In genomic region chr3:69250014-69250413, GRCh38 we compare ENCODE assay signal across 1 cellular context.
TF ChIP-seq lines count a peak whose summit lies in the region.

No MANE protein-coding gene starts in this region.

TF ChIP-seq in HEK293, 187 proteins besides CTCF, POLR2A, EP300 and RAD21 (continued from another document and continues in another):
- TF ChIP-seq SP3 (tag by site-specific recombination; IDR thresholded peaks at IDR 0.05) (peak; percentile 42), ZNF629 (tag by site-specific recombination; IDR thresholded peaks at IDR 0.05) (peak; percentile 90), ZNF544 (tag by site-specific recombination; IDR thresholded peaks at IDR 0.05) (no peak), MYNN (tag by site-specific recombination; IDR thresholded peaks at IDR 0.05; ENCODE audit: borderline replicate concordance) (peak; percentile 54; the same call in 1 of the 2 replicates), ZNF768 (tag by site-specific recombination; IDR thresholded peaks at IDR 0.05) (no peak), ZNF223 (tag by site-specific recombination; IDR thresholded peaks at IDR 0.05) (no peak), ZNF174 (tag by site-specific recombination; IDR thresholded peaks at IDR 0.05) (no peak), ZFP41 (tag by site-specific recombination; IDR thresholded peaks at IDR 0.05; ENCODE audit: borderline replicate concordance) (no peak), ZNF23 (tag by site-specific recombination; IDR thresholded peaks at IDR 0.05; ENCODE audit: borderline replicate concordance) (no peak), MZF1 (tag by site-specific recombination; IDR thresholded peaks at IDR 0.05; ENCODE audit: borderline replicate concordance) (no peak; the same call in 1 of the 2 replicates), MEIS1 (CRISPR knock-in tag; IDR thresholded peaks at IDR 0.05; ENCODE audit: borderline replicate concordance) (no peak), ZNF341 (tag by site-specific recombination; IDR thresholded peaks at IDR 0.05; ENCODE audit: low read depth) (no peak), ZNF214 (tag by site-specific recombination; IDR thresholded peaks at IDR 0.05; ENCODE audit: borderline replicate concordance) (no peak), ZNF362 (tag by site-specific recombination; IDR thresholded peaks at IDR 0.05) (no peak), WT1 (tag by site-specific recombination; IDR thresholded peaks at IDR 0.05) (peak; percentile 66), ZNF785 (tag by site-specific recombination; IDR thresholded peaks at IDR 0.05) (0 out of 2 replicates have a peak, but pooled peaks have one; percentile 54), ZSCAN5A (tag by site-specific recombination; IDR thresholded peaks at IDR 0.05) (peak; percentile 82; the same call in 1 of the 2 replicates), ZNF776 (tag by site-specific recombination; IDR thresholded peaks at IDR 0.05; ENCODE audit: borderline replicate concordance) (no peak), ZBTB21 (tag by site-specific recombination; IDR thresholded peaks at IDR 0.05) (peak; percentile 76), ZNF670 (tag by site-specific recombination; IDR thresholded peaks at IDR 0.05; ENCODE audit: low read depth) (no peak), ZNF138 (tag by site-specific recombination; IDR thresholded peaks at IDR 0.05; ENCODE audit: borderline replicate concordance) (no peak), ZNF292 (tag by site-specific recombination; IDR thresholded peaks at IDR 0.05; ENCODE audit: borderline replicate concordance, low read depth) (no peak), ZSCAN16 (tag by site-specific recombination; IDR thresholded peaks at IDR 0.05) (no peak), SCRT1 (tag by site-specific recombination; IDR thresholded peaks at IDR 0.05; ENCODE audit: borderline replicate concordance) (peak; percentile 84; the same call in 1 of the 2 replicates), ZNF146 (tag by site-specific recombination; IDR thresholded peaks at IDR 0.05) (peak; percentile 9; the same call in 1 of the 2 replicates), PRDM1 (tag by site-specific recombination; IDR thresholded peaks at IDR 0.05) (peak; percentile 87), ZNF677 (tag by site-specific recombination; IDR thresholded peaks at IDR 0.05) (no peak), ZNF48 (tag by site-specific recombination; IDR thresholded peaks at IDR 0.05) (no peak), ZNF561 (tag by site-specific recombination; IDR thresholded peaks at IDR 0.05; ENCODE audit: borderline replicate concordance) (no peak), OSR2 (tag by site-specific recombination; IDR thresholded peaks at IDR 0.05) (no peak), PRDM6 (tag by site-specific recombination; IDR thresholded peaks at IDR 0.05) (peak; percentile 22; the same call in 1 of the 2 replicates), YY2 (tag by site-specific recombination; IDR thresholded peaks at IDR 0.05) (no peak), ZNF335 (tag by site-specific recombination; conservative IDR thresholded peaks at IDR 0.05) (peak; percentile 39), SP2 (tag by site-specific recombination; IDR thresholded peaks at IDR 0.05) (no peak), SALL2 (tag by site-specific recombination; IDR thresholded peaks at IDR 0.05; ENCODE audit: borderline replicate concordance) (no peak), ZNF274 (IDR thresholded peaks at IDR 0.05; ENCODE audit: low read length) (no peak), ZNF274 (tag by site-specific recombination; IDR thresholded peaks at IDR 0.05; ENCODE audit: borderline replicate concordance) (no peak), ZNF585B (tag by site-specific recombination; IDR thresholded peaks at IDR 0.05) (no peak), ZNF391 (tag by site-specific recombination; IDR thresholded peaks at IDR 0.05; ENCODE audit: borderline replicate concordance, low read depth) (peak; percentile 99)
- TF ChIP-seq, protein P1, sequence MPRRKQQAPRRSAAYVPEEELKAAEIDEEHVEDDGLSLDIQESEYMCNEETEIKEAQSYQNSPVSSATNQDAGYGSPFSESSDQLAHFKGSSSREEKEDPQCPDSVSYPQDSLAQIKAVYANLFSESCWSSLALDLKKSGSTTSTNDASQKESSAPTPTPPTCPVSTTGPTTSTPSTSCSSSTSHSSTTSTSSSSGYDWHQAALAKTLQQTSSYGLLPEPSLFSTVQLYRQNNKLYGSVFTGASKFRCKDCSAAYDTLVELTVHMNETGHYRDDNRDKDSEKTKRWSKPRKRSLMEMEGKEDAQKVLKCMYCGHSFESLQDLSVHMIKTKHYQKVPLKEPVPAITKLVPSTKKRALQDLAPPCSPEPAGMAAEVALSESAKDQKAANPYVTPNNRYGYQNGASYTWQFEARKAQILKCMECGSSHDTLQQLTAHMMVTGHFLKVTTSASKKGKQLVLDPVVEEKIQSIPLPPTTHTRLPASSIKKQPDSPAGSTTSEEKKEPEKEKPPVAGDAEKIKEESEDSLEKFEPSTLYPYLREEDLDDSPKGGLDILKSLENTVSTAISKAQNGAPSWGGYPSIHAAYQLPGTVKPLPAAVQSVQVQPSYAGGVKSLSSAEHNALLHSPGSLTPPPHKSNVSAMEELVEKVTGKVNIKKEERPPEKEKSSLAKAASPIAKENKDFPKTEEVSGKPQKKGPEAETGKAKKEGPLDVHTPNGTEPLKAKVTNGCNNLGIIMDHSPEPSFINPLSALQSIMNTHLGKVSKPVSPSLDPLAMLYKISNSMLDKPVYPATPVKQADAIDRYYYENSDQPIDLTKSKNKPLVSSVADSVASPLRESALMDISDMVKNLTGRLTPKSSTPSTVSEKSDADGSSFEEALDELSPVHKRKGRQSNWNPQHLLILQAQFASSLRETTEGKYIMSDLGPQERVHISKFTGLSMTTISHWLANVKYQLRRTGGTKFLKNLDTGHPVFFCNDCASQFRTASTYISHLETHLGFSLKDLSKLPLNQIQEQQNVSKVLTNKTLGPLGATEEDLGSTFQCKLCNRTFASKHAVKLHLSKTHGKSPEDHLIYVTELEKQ (tag by site-specific recombination; IDR thresholded peaks at IDR 0.05; ENCODE audit: borderline replicate concordance) = peak; percentile 90
- TF ChIP-seq, protein P2, sequence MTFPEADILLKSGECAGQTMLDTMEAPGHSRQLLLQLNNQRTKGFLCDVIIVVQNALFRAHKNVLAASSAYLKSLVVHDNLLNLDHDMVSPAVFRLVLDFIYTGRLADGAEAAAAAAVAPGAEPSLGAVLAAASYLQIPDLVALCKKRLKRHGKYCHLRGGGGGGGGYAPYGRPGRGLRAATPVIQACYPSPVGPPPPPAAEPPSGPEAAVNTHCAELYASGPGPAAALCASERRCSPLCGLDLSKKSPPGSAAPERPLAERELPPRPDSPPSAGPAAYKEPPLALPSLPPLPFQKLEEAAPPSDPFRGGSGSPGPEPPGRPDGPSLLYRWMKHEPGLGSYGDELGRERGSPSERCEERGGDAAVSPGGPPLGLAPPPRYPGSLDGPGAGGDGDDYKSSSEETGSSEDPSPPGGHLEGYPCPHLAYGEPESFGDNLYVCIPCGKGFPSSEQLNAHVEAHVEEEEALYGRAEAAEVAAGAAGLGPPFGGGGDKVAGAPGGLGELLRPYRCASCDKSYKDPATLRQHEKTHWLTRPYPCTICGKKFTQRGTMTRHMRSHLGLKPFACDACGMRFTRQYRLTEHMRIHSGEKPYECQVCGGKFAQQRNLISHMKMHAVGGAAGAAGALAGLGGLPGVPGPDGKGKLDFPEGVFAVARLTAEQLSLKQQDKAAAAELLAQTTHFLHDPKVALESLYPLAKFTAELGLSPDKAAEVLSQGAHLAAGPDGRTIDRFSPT (tag by site-specific recombination; IDR thresholded peaks at IDR 0.05) = peak; percentile 35; the same call in 1 of the 2 replicates
- TF ChIP-seq, protein P3, sequence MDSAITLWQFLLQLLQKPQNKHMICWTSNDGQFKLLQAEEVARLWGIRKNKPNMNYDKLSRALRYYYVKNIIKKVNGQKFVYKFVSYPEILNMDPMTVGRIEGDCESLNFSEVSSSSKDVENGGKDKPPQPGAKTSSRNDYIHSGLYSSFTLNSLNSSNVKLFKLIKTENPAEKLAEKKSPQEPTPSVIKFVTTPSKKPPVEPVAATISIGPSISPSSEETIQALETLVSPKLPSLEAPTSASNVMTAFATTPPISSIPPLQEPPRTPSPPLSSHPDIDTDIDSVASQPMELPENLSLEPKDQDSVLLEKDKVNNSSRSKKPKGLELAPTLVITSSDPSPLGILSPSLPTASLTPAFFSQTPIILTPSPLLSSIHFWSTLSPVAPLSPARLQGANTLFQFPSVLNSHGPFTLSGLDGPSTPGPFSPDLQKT (IDR thresholded peaks at IDR 0.05; ENCODE audit: borderline replicate concordance, low read depth, low read length) = no peak
- TF ChIP-seq, protein P4, sequence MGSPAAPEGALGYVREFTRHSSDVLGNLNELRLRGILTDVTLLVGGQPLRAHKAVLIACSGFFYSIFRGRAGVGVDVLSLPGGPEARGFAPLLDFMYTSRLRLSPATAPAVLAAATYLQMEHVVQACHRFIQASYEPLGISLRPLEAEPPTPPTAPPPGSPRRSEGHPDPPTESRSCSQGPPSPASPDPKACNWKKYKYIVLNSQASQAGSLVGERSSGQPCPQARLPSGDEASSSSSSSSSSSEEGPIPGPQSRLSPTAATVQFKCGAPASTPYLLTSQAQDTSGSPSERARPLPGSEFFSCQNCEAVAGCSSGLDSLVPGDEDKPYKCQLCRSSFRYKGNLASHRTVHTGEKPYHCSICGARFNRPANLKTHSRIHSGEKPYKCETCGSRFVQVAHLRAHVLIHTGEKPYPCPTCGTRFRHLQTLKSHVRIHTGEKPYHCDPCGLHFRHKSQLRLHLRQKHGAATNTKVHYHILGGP (tag by site-specific recombination; IDR thresholded peaks at IDR 0.05) = peak; percentile 44; the same call in 1 of the 2 replicates
- TF ChIP-seq, protein P5, sequence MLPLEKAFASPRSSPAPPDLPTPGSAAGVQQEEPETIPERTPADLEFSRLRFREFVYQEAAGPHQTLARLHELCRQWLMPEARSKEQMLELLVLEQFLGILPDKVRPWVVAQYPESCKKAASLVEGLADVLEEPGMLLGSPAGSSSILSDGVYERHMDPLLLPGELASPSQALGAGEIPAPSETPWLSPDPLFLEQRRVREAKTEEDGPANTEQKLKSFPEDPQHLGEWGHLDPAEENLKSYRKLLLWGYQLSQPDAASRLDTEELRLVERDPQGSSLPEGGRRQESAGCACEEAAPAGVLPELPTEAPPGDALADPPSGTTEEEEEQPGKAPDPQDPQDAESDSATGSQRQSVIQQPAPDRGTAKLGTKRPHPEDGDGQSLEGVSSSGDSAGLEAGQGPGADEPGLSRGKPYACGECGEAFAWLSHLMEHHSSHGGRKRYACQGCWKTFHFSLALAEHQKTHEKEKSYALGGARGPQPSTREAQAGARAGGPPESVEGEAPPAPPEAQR (tag by site-specific recombination; IDR thresholded peaks at IDR 0.05) = peak; percentile 84; the same call in 1 of the 2 replicates
- TF ChIP-seq, protein P6, sequence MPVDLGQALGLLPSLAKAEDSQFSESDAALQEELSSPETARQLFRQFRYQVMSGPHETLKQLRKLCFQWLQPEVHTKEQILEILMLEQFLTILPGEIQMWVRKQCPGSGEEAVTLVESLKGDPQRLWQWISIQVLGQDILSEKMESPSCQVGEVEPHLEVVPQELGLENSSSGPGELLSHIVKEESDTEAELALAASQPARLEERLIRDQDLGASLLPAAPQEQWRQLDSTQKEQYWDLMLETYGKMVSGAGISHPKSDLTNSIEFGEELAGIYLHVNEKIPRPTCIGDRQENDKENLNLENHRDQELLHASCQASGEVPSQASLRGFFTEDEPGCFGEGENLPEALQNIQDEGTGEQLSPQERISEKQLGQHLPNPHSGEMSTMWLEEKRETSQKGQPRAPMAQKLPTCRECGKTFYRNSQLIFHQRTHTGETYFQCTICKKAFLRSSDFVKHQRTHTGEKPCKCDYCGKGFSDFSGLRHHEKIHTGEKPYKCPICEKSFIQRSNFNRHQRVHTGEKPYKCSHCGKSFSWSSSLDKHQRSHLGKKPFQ (tag by site-specific recombination; IDR thresholded peaks at IDR 0.05) = peak; percentile 78
